1 cellular context compared by ENCODE assay signal in the genomic region with DNA sequence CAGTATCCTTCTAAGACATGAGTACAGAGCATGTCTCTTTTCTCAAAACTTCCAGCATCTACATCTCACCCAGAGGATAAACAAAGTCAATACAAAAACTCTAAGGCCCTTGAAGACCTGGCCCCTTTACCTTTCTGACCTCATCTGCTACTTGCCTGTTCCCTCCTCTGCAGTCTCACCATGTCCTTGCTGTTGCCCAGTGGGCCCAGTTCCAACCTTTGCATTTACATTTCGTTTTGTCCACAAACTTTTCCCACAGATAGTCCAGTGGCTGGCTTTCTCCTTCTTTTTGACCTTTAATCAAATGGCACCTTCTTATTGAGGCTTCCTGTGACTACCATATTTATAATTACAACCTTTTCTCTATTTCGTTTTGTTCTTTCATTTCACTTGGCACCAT.
TF ChIP-seq lines count a peak whose summit lies in the region.

No MANE protein-coding gene starts in this region.

TF ChIP-seq in A549, 52 proteins besides CTCF, POLR2A, EP300 and RAD21:
- no peak for TF ChIP-seq FOXS1 (CRISPR knock-in tag; IDR thresholded peaks at IDR 0.05)
- TF ChIP-seq FOSB (CRISPR knock-in tag; IDR thresholded peaks at IDR 0.05): no peak
- no peak for TF ChIP-seq ZC3H11A (IDR thresholded peaks at IDR 0.05)
- TF ChIP-seq HOXB13 (CRISPR knock-in tag; IDR thresholded peaks at IDR 0.05; ENCODE audit: low read depth): no peak
- TF ChIP-seq NPAS2 (CRISPR knock-in tag; IDR thresholded peaks at IDR 0.05; ENCODE audit: borderline replicate concordance): no peak
- no peak for TF ChIP-seq RFX5 (IDR thresholded peaks at IDR 0.05)
- TF ChIP-seq, protein P1, sequence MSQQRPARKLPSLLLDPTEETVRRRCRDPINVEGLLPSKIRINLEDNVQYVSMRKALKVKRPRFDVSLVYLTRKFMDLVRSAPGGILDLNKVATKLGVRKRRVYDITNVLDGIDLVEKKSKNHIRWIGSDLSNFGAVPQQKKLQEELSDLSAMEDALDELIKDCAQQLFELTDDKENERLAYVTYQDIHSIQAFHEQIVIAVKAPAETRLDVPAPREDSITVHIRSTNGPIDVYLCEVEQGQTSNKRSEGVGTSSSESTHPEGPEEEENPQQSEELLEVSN (IDR thresholded peaks at IDR 0.05; ENCODE audit: borderline replicate concordance, low read depth): no peak
- TF ChIP-seq GATA3 (IDR thresholded peaks at IDR 0.05; ENCODE audit: borderline replicate concordance): no peak
- no peak for TF ChIP-seq CEBPB (IDR thresholded peaks at IDR 0.05)
- TF ChIP-seq CHD4 (IDR thresholded peaks at IDR 0.05; ENCODE audit: borderline replicate concordance): no peak
- TF ChIP-seq RARB (CRISPR knock-in tag; IDR thresholded peaks at IDR 0.05): no peak
- TF ChIP-seq ZNF302 (CRISPR knock-in tag; IDR thresholded peaks at IDR 0.05): no peak
- TF ChIP-seq, protein P2, sequence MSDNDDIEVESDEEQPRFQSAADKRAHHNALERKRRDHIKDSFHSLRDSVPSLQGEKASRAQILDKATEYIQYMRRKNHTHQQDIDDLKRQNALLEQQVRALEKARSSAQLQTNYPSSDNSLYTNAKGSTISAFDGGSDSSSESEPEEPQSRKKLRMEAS (IDR thresholded peaks at IDR 0.05): no peak
TF ChIP-seq in A549: peak in this region for 0.
